Comparison of ENCODE assay signal across 8 cellular contexts in the genomic region with DNA sequence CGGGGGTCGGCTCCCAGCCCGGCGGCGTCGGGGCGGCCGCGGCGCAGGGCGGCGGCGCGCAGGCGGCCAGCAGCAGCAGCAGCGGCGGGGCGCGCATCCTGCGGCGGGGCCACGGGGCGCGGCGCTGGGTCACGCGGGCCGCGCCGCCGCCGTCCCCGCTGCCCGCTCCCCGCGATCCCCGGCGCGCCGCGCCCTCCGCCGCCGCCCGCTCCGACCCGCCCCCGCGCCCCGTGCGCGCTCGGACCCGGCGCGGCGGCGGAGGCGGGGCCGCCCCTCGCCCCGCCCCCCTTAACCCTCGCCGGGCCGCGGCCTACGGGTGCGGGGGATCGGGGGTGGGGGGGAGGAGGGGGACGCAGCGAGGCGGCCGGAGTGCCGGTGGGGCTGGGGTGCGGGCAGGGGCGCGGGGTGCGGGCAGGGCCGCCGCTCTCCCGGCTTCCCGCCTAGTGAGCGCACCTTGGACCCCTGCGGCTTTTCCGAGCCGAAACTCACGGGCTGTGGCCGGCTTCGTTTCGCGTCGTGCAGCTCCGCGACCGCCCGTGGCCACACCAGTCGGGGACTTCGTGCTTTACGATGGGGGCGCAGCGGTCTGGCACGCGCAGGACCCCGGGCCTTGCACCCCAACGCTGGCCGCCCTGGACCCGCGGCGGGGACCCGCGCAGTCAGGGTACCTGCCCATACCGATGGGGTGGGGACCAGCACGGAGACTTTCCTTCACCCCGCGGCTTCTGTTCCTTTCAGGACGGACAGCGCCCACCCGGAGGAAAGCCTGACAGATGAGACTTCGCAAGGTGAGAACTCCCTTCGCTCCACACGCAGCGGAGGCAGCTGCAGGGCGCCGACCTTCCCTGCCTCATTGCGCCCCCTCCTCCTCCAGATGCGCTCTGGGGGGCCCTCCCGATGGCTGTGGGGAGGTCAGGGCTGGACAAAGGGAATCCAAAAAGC. TPM values are rescaled to one million over a fixed set of nuclear protein-coding genes. Genes with fewer than 3 reads are reported as not detected.
A peak's percentile ranks its signal among the peaks of the same experiment; 100 is the strongest.
DNase-seq lines count a peak whose midpoint lies in the region; ATAC-seq, FAIRE-seq and TF ChIP-seq lines count a peak whose summit lies in the region.

A gene (minus strand): TSS at position 217 of the 942 bp plus-strand sequence. CDS start 120 bp downstream, at position 97.

- in situ Hi-C loops in astrocyte of the spinal cord (cut with HindIII; ENCODE audit: low sequenced_read_pairs) = no loop called here

- peaks cover 7 to 30% of the 10 kb centered on the region in 2 donors for H3K4me1 ChIP-seq in left lung

- FAIRE-seq in GM12892 (lab: Jason Lieb, UNC) = no peak

- ATAC-seq in Right ventricle myocardium inferior (no peak), left lung (peak; percentile 43)

- H3K27ac ChIP-seq in left lung = no peak within 1 kb of the TSS

- no peaks in the 10 kb centered on the region for H3K9me3 ChIP-seq in left lung

- H3K4me3 ChIP-seq in astrocyte of the spinal cord (ENCODE audit: low read depth, low read length) = peak within 1 kb of the TSS; percentile 20
- H3K4me3 ChIP-seq in left lung = peak within 1 kb of the TSS; percentile 43 to 52

- no peak for TF ChIP-seq CTCF in astrocyte of the spinal cord (IDR thresholded peaks at IDR 0.05; ENCODE audit: low read depth, low read length)
- no peak for TF ChIP-seq CTCF in left lung (IDR thresholded peaks at IDR 0.05)

- no peaks in the 10 kb centered on the region for H3K36me3 ChIP-seq in left lung

- DNase-seq in Right ventricle myocardium inferior (ENCODE audit: missing footprints) (peak; percentile 63), cardiac septum (ENCODE audit: low spot score) (no peak), astrocyte of the spinal cord (ENCODE audit: low read depth, low spot score) (no peak), left lung (peak; percentile 30 to 81), HCEC 1CT (no peak), GM12892 (ENCODE audit: insufficient read length) (no peak), UCSD-AML1 (lab: John Stamatoyannopoulos, UW; ENCODE audit: unreplicated experiment) (no peak), NCI-H2196 treated with DMSO at 0.1 percent for 48 hours (lab: John Stamatoyannopoulos, UW; ENCODE audit: unreplicated experiment) (no peak)

- no peak for TF ChIP-seq POLR2A in GM12892 (IDR thresholded peaks at IDR 0.05; ENCODE audit: low read depth, low read length)

- H3K27me3 ChIP-seq in left lung = peaks cover 8 to 72% of the 10 kb centered on the region in 2 donors

- intact Hi-C loops in Right ventricle myocardium inferior (cut with DNase I) = no loop called here
- intact Hi-C loops in cardiac septum (cut with DNase I) = no loop called here
- intact Hi-C loops in left lung (cut with DNase I) = no loop called here

RNA-seq across cellular contexts. Expression of the gene that starts here (rescaled TPM):
- total RNA-seq in Right ventricle myocardium inferior = 3.0 TPM
- 1.7 TPM for total RNA-seq in cardiac septum
- 10 to 100 TPM in 1 of 2 donors, 1 to 10 TPM in 1; 7.7 to 12.2 TPM for total RNA-seq in left lung
- 0.68 TPM for polyA plus RNA-seq in GM12892 (2012; ENCODE audit: missing spikeins)

Comparison
In these comparisons a context has a peak if more than half of its experiments do, and no peak if none do; other contexts are left out.
1. DNase-seq: peak in Right ventricle myocardium inferior (single experiment) and left lung (2 of 2); none in cardiac septum (single experiment), astrocyte of the spinal cord (single experiment), HCEC 1CT (single experiment), GM12892 (single experiment), UCSD-AML1 (single experiment) and NCI-H2196 treated with DMSO at 0.1 percent for 48 hours (single experiment).